ENCODE assay signal across 3 cellular contexts in the genomic region with DNA sequence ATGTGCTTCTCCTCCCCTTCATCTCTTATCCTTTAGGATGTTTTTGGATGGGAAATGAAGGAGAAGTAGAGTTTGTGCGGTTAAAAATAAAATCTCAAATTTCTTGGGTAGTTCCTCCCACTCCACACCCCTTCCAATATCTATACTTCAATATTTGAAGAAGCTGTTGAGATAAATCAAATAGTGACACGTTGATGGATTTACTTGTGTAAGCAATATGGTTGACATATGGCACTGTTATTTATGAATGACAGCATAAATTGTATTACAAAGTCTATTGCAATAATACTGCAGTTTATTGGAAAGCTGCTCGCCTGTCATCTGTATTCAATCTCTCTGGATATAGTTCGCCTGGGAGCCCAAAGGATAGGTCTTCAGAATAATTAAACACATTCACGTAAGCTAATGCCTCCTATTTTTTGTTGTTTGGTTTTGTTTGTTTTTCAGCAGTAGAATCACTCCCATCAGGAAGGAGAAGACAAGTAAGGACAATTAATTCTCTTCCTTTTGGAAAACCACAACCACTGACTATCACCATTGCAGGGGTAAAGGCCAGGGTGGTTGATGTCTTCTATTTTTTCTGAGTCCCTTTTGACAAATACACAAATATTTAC.
TF ChIP-seq lines count a peak whose summit lies in the region.

No MANE protein-coding gene starts in this region.

TF ChIP-seq in HEK293T, 16 proteins besides CTCF, POLR2A, EP300 and RAD21:
- TF ChIP-seq HDGF (IDR thresholded peaks at IDR 0.05; ENCODE audit: borderline replicate concordance) (no peak), LEF1 (IDR thresholded peaks at IDR 0.05; ENCODE audit: borderline replicate concordance) (peak; percentile 95), ZNF384 (IDR thresholded peaks at IDR 0.05) (peak; percentile 35), SUZ12 (IDR thresholded peaks at IDR 0.05) (no peak), SP1 (IDR thresholded peaks at IDR 0.05) (no peak), CTBP1 (IDR thresholded peaks at IDR 0.05; ENCODE audit: borderline replicate concordance) (peak; percentile 98), ARNT (IDR thresholded peaks at IDR 0.05) (peak; percentile 89), TARDBP (IDR thresholded peaks at IDR 0.05) (no peak), L3MBTL2 (conservative IDR thresholded peaks at IDR 0.05) (no peak), BHLHE40 (IDR thresholded peaks at IDR 0.05; ENCODE audit: borderline replicate concordance) (no peak)
- TF ChIP-seq, protein P1, sequence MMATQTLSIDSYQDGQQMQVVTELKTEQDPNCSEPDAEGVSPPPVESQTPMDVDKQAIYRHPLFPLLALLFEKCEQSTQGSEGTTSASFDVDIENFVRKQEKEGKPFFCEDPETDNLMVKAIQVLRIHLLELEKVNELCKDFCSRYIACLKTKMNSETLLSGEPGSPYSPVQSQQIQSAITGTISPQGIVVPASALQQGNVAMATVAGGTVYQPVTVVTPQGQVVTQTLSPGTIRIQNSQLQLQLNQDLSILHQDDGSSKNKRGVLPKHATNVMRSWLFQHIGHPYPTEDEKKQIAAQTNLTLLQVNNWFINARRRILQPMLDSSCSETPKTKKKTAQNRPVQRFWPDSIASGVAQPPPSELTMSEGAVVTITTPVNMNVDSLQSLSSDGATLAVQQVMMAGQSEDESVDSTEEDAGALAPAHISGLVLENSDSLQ (IDR thresholded peaks at IDR 0.05) = peak; percentile 98

TF ChIP-seq in K562, 482 proteins besides CTCF, POLR2A, EP300 and RAD21:
- TF ChIP-seq MEIS2 (IDR thresholded peaks at IDR 0.05; ENCODE audit: partially characterized antibody) (peak; percentile 69), ZNF395 (CRISPR knock-in tag; IDR thresholded peaks at IDR 0.05) (no peak)
- TF ChIP-seq, protein P1 (IDR thresholded peaks at IDR 0.05) = peak; percentile 16; the same call in 1 of the 2 replicates

TF ChIP-seq in neural cell, 6 proteins besides CTCF, POLR2A, EP300 and RAD21:
- TF ChIP-seq POLR2AphosphoS5 (IDR thresholded peaks at IDR 0.05) (peak; percentile 61), SMC3 (conservative IDR thresholded peaks at IDR 0.05; ENCODE audit: poor library complexity) (no peak)
TF ChIP-seq in neural cell: peak in this region for 1.
